ENCODE assay signal across 27 cellular contexts in the genomic region with DNA sequence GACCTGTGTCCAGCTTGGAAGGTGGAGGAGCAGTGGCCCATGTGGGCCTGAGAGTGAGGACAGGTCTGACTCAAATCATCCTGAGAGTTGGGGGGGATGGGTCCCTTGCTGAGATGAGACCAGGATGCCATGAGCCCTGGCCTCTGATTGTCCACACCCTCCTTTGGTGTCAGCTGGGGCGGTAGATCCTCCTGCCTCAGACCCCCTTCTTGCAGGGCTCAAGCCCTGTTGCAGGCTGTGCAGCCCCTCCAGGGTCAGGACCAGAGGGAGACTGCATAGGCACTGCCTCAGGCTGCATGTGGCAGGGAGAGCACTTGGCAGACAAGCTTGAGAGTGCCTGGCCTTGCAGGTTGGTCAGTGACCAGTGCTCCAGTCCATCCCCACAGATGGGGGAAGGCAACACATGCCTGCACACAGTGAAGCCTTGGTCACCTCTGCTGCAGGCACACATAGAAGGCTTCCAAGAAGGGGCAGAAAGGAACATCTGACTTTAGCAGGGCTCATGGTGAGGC.
"Had no signal": no experiment of that assay in that cellular context is flagged by ENCODE, and none has a peak within 500 bp of the region (broad histone marks: within the 10 kb centered on the region; RNA-seq: fewer than 3 reads in every experiment).

No MANE protein-coding gene starts in this region.

- H3K27me3 ChIP-seq: cardiac muscle cell had no signal

- H3K4me3 ChIP-seq: cardiac muscle cell, K562 had no signal

- H3K36me3 ChIP-seq: cardiac muscle cell had no signal

- ATAC-seq: activated CD8-positive, alpha-beta T cell treated with anti-CD3 and anti-CD28 coated beads, Interleukin-2, amount 10 ng/mL, durations not matched to agents 7 days and 5 days; activated naive CD4-positive, alpha-beta T cell treated with anti-CD3 and anti-CD28 coated beads, Interleukin-2, amount 50 U/mL, for 72 hours; activated naive CD8-positive, alpha-beta T cell treated with anti-CD3 and anti-CD28 coated beads, Interleukin-2, amount 50 U/mL, for 24 hours; K562; T-helper 17 cell; WTC11 had no signal

- H3K27ac ChIP-seq: cardiac muscle cell had no signal

- DNase-seq: activated CD4-positive, alpha-beta T cell treated with anti-CD3 and anti-CD28 coated beads for 48 hours; activated CD4-positive, alpha-beta T cell treated with anti-CD3 and anti-CD28 coated beads, Interleukin-2, amount 50 U/mL, for 4 hours; activated CD4-positive, CD25-positive, alpha-beta regulatory T cell treated with anti-CD3 and anti-CD28 coated beads, Interleukin-2, amount 50 U/mL, for 72 hours; activated CD8-positive, alpha-beta memory T cell treated with anti-CD3 and anti-CD28 coated beads, Interleukin-2, amount 50 U/mL, for 48 hours; activated CD8-positive, alpha-beta T cell treated with anti-CD3 and anti-CD28 coated beads, Interleukin-2, amount 10 ng/mL, durations not matched to agents 7 days and 5 days; activated naive CD8-positive, alpha-beta T cell treated with anti-CD3 and anti-CD28 coated beads, Interleukin-2, amount 50 U/mL, for 24 hours; activated T-cell treated with anti-CD3 and anti-CD28 coated beads, Interleukin-2, amount 50 U/mL, for 1 hour; amniotic stem cell; Karpas-422; MM.1S; NCI-H1105; NCI-H1436; NCI-H1694 treated with DMSO at 0.1 percent for 48 hours; NCI-H2029 treated with DMSO at 0.1 percent for 48 hours; NCI-H345; NCI-H510A; NCI-H526 treated with DMSO at 0.1 percent for 48 hours; NCI-H82; RPMI8226; SHP77 treated with DMSO at 0.1 percent for 48 hours; T-helper 17 cell; T-helper 9 cell had no signal

- FAIRE-seq: astrocyte, K562 had no signal
